In genomic region chr17:35907266-35907637, GRCh38 we compare ENCODE assay signal across 24 cellular contexts. TPM values are rescaled to one million over a fixed set of nuclear protein-coding genes. Genes with fewer than 3 reads are reported as not detected.
A peak's percentile ranks its signal among the peaks of the same experiment; 100 is the strongest.
DNase-seq lines count a peak whose midpoint lies in the region; TF ChIP-seq lines count a peak whose summit lies in the region.
"Had no signal": no experiment of that assay in that cellular context is flagged by ENCODE, and none has a peak within 500 bp of the region (broad histone marks: within the 10 kb centered on the region; RNA-seq: fewer than 3 reads in every experiment).

No MANE protein-coding gene starts in this region.

- no peaks in the 10 kb centered on the region for H3F3A ChIP-seq in smooth muscle cell (ENCODE audit: low read depth)

- no peaks in the 10 kb centered on the region for H4K20me1 ChIP-seq in smooth muscle cell (ENCODE audit: low read depth)
- H4K20me1 ChIP-seq: BLaER1 had no signal

- no peak overlapping the region for H2AFZ ChIP-seq in smooth muscle cell (ENCODE audit: low read depth)

- peak overlapping the region; percentile 40 for H3K4me2 ChIP-seq in smooth muscle cell
- H3K4me2 ChIP-seq: BLaER1 had no signal

- no peaks in the 10 kb centered on the region for H3K27me3 ChIP-seq in smooth muscle cell (ENCODE audit: low read depth)
- H3K27me3 ChIP-seq: BLaER1 had no signal

- DNase-seq in activated CD8-positive, alpha-beta memory T cell treated with anti-CD3 and anti-CD28 coated beads, Interleukin-2, amount 50 U/mL, for 48 hours = peak; percentile 13
- DNase-seq in activated CD8-positive, alpha-beta memory T cell treated with anti-CD3 and anti-CD28 coated beads, Interleukin-2, amount 50 U/mL, for 4 hours = no peak
- DNase-seq in smooth muscle cell (lab: John Stamatoyannopoulos, UW; ENCODE audit: unreplicated experiment) (no peak), NCI-H1436 treated with DMSO at 0.1 percent for 48 hours (lab: John Stamatoyannopoulos, UW) (no peak)
- DNase-seq: BE2C; C1 segment of cervical spinal cord; CD4-positive, alpha-beta memory T cell; CD4-positive, CD25-positive, alpha-beta regulatory T cell; COR-L47; DMS 273 treated with DMSO at 0.1 percent for 48 hours; DMS153; DMS79; DND-41; GDM1 had no signal

- no peak overlapping the region for H3K27ac ChIP-seq in HEK293 (ENCODE audit: extremely low read depth, low read depth, low read length)
- H3K27ac ChIP-seq in smooth muscle cell (ENCODE audit: low read depth) = peak overlapping the region; percentile 20
- H3K27ac ChIP-seq: 22Rv1, BLaER1 had no signal

- CTCF ChIA-PET in HEK293 (lab: Yijun Ruan, JAX) = interaction anchor here (0.6 to 1.5 kb wide), 2 partner anchors 41 to 61 kb away, joined by 3 read pairs; no protein-coding TSS in a partner anchor

- H3K9me3 ChIP-seq in HEK293 (ENCODE audit: control insufficient read depth, insufficient read depth, low read depth, low read length) = no peaks in the 10 kb centered on the region
- no peaks in the 10 kb centered on the region for H3K9me3 ChIP-seq in smooth muscle cell (replicated peaks; ENCODE audit: low read depth)
- H3K9me3 ChIP-seq: BE2C, BLaER1 had no signal

- no peak for TF ChIP-seq CTCF in HEK293 (tag by site-specific recombination; IDR thresholded peaks at IDR 0.05)
- TF ChIP-seq CTCF in smooth muscle cell (IDR thresholded peaks at IDR 0.05; ENCODE audit: borderline replicate concordance, insufficient read depth, poor library complexity, severe bottlenecking) = no peak

- H3K4me1 ChIP-seq in HEK293 (ENCODE audit: control insufficient read depth, insufficient read depth, low read length) (no peaks in the 10 kb centered on the region), smooth muscle cell (ENCODE audit: low read depth) (no peaks in the 10 kb centered on the region)
- H3K4me1 ChIP-seq: BE2C, BLaER1 had no signal

- no peaks in the 10 kb centered on the region for H3K79me2 ChIP-seq in smooth muscle cell (ENCODE audit: low read depth)

- POLR2A ChIA-PET in HEK293 (lab: Yijun Ruan, JAX) = no interaction called here

- no peak overlapping the region for H3K4me3 ChIP-seq in HEK293 (ENCODE audit: low read depth, low read length)
- H3K4me3 ChIP-seq in smooth muscle cell = no peak overlapping the region
- H3K4me3 ChIP-seq: BLaER1, GM12878 had no signal

- H3K36me3 ChIP-seq in HEK293 (ENCODE audit: control insufficient read depth in 2 of 2, insufficient read depth in 1 of 2, low read length in 2 of 2) (no peaks in the 10 kb centered on the region), smooth muscle cell (ENCODE audit: low read depth) (no peaks in the 10 kb centered on the region)
- H3K36me3 ChIP-seq: BE2C, BLaER1 had no signal

- H3K9ac ChIP-seq in smooth muscle cell (ENCODE audit: low read depth) = no peak overlapping the region
- H3K9ac ChIP-seq: BLaER1 had no signal

TF ChIP-seq in HEK293, 187 proteins besides CTCF, POLR2A, EP300 and RAD21:
- TF ChIP-seq ZNF416 (tag by site-specific recombination; IDR thresholded peaks at IDR 0.05) (no peak), INSM2 (tag by site-specific recombination; IDR thresholded peaks at IDR 0.05) (no peak), GLIS1 (tag by site-specific recombination; IDR thresholded peaks at IDR 0.05) (peak; percentile 90), ZNF37A (tag by site-specific recombination; IDR thresholded peaks at IDR 0.05) (no peak), KLF8 (tag by site-specific recombination; IDR thresholded peaks at IDR 0.05) (no peak), SP7 (tag by site-specific recombination; IDR thresholded peaks at IDR 0.05) (no peak), ZNF513 (tag by site-specific recombination; IDR thresholded peaks at IDR 0.05) (no peak), ZNF76 (tag by site-specific recombination; IDR thresholded peaks at IDR 0.05; ENCODE audit: borderline replicate concordance, low read depth) (no peak)
TF ChIP-seq in HEK293: peak in this region for 1.

RNA-seq across cellular contexts. Expression of gene RDM1, which starts 23.3 kb away (rescaled TPM):
- total RNA-seq in smooth muscle cell = 1.5 TPM in 1 of 2 replicates, not detected in the other
- polyA plus RNA-seq in smooth muscle cell = 0.43 TPM in 1 of 2 replicates, not detected in the other
- total RNA-seq: CD4-positive, CD25-positive, alpha-beta regulatory T cell had no signal
- polyA plus RNA-seq: AG04450, CD14-positive monocyte had no signal

RNA-seq across cellular contexts. Expression of gene CCL5, which starts 27.1 kb away (rescaled TPM):
- total RNA-seq in smooth muscle cell = 0.09 TPM in 1 of 2 replicates, not detected in the other
- polyA plus RNA-seq in smooth muscle cell = 1.0 TPM in 1 of 2 replicates, not detected in the other
- total RNA-seq: A673, G401 had no signal
- polyA plus RNA-seq: AG04450 had no signal

RNA-seq across cellular contexts. Expression of gene LYZL6, which starts 36.3 kb away (rescaled TPM):
- total RNA-seq in smooth muscle cell = not detected in 2 replicates
- polyA plus RNA-seq in smooth muscle cell = not detected in 2 replicates
- total RNA-seq: A673; CD4-positive, alpha-beta memory T cell; CD4-positive, CD25-positive, alpha-beta regulatory T cell; CD8-positive, alpha-beta memory T cell; Daoy; G401; GM12878 had no signal
- polyA plus RNA-seq: AG04450; CD14-positive monocyte; CD4-positive, alpha-beta memory T cell; CD4-positive, CD25-positive, alpha-beta regulatory T cell; CD8-positive, alpha-beta memory T cell; GM12878 had no signal

RNA-seq across cellular contexts. Expression of gene HEATR9, which starts 38.6 kb away (rescaled TPM):
- not detected in 2 replicates for total RNA-seq in smooth muscle cell
- not detected in 2 replicates for polyA plus RNA-seq in smooth muscle cell
- total RNA-seq: A673; CD4-positive, CD25-positive, alpha-beta regulatory T cell; Daoy; G401 had no signal
- polyA plus RNA-seq: AG04450; CD14-positive monocyte; CD4-positive, alpha-beta memory T cell; CD4-positive, CD25-positive, alpha-beta regulatory T cell had no signal
